Comparison of ENCODE assay signal across 8 cellular contexts in genomic region chr11:72113170-72113808, GRCh38. TPM values are rescaled to one million over a fixed set of nuclear protein-coding genes. Genes with fewer than 3 reads are reported as not detected.
A peak's percentile ranks its signal among the peaks of the same experiment; 100 is the strongest.
DNase-seq lines count a peak whose midpoint lies in the region; ATAC-seq and TF ChIP-seq lines count a peak whose summit lies in the region.

No MANE protein-coding gene starts in this region.

- peak overlapping the region; percentile 92 to 97 for H3K27ac ChIP-seq in testis

- no peaks in the 10 kb centered on the region for H3K9me3 Mint-ChIP-seq in activated CD8-positive, alpha-beta T cell treated with anti-CD3 and anti-CD28 coated beads for 36 hours
- no peaks in the 10 kb centered on the region for H3K9me3 Mint-ChIP-seq in immature natural killer cell

- peak; percentile 28 for DNase-seq in activated CD4-positive, alpha-beta T cell treated with anti-CD3 and anti-CD28 coated beads for 48 hours
- no peak for DNase-seq in activated CD4-positive, alpha-beta T cell treated with anti-CD3 and anti-CD28 coated beads, Interleukin-2, amount 50 U/mL, for 1 hour
- peak; percentile 23 for DNase-seq in activated CD8-positive, alpha-beta T cell treated with anti-CD3 and anti-CD28 coated beads for 36 hours
- DNase-seq in immature natural killer cell (no peak), testis (no peak), NCI-H82 (lab: John Stamatoyannopoulos, UW) (no peak), epidermal melanocyte (ENCODE audit: insufficient read length, low spot score) (no peak)

- H3K36me3 Mint-ChIP-seq in activated CD8-positive, alpha-beta T cell treated with anti-CD3 and anti-CD28 coated beads for 36 hours (ENCODE audit: low read depth), result peaks cover 7% of the 10 kb centered on the region
- peaks cover 4 to 17% (median 4%) of the 10 kb centered on the region in 3 donors for H3K36me3 Mint-ChIP-seq in immature natural killer cell

- POLR2A ChIA-PET in activated CD8-positive, alpha-beta T cell treated with anti-CD3 and anti-CD28 coated beads for 36 hours (lab: Charles Lee), result interaction anchor here (0.6 to 3.6 kb wide), 10 partner anchors 8 to 185 kb away, joined by 3 to 25 read pairs (median 5); partner anchors contain the start of genes RNF121 and XNDC1N

- no peak for TF ChIP-seq POLR2A in testis (IDR thresholded peaks at IDR 0.05)

- TF ChIP-seq CTCF in activated CD8-positive, alpha-beta T cell treated with anti-CD3 and anti-CD28 coated beads for 36 hours (IDR thresholded peaks at IDR 0.05), result no peak
- no peak for TF ChIP-seq CTCF in testis (IDR thresholded peaks at IDR 0.05)

- H3K27me3 Mint-ChIP-seq in activated CD8-positive, alpha-beta T cell treated with anti-CD3 and anti-CD28 coated beads for 36 hours, result peaks cover 1% of the 10 kb centered on the region
- H3K27me3 Mint-ChIP-seq in immature natural killer cell (ENCODE audit: low read depth in 3 of 3), result peaks cover 8 to 18% (median 10%) of the 10 kb centered on the region in 3 donors

- peaks cover 14% of the 10 kb centered on the region for H3K4me1 Mint-ChIP-seq in activated CD8-positive, alpha-beta T cell treated with anti-CD3 and anti-CD28 coated beads for 36 hours (ENCODE audit: low read depth)
- peaks cover 25 to 29% of the 10 kb centered on the region in 2 donors for H3K4me1 Mint-ChIP-seq in immature natural killer cell

- peak overlapping the region; percentile 95 for H3K4me3 Mint-ChIP-seq in activated CD8-positive, alpha-beta T cell treated with anti-CD3 and anti-CD28 coated beads for 36 hours
- peak overlapping the region; percentile 91 to 99 (median 96) for H3K4me3 Mint-ChIP-seq in immature natural killer cell

- H3K4me3 ChIP-seq in testis, result peak overlapping the region; percentile 71 to 81

- no peaks in the 10 kb centered on the region for H3K9me3 ChIP-seq in testis

- CTCF ChIA-PET in activated CD8-positive, alpha-beta T cell treated with anti-CD3 and anti-CD28 coated beads for 36 hours (lab: Charles Lee), result interaction anchor here (1.1 to 1.6 kb wide), 2 partner anchors 31 to 71 kb away, joined by 3 to 10 read pairs; no protein-coding TSS in a partner anchor

- intact Hi-C loops in activated CD8-positive, alpha-beta T cell treated with anti-CD3 and anti-CD28 coated beads for 36 hours (cut with micrococcal nuclease), result no loop called here
- intact Hi-C loops in testis (cut with DNase I; ENCODE audit: low total_unique reads), result no loop called here

- H3K4me1 ChIP-seq in testis, result peaks cover 13% of the 10 kb centered on the region

- 49 to 80% methylated on average over 6 of the region's 6 CpGs for WGBS in testis, 2 donors

- peak overlapping the region; percentile 99 for H3K27ac Mint-ChIP-seq in activated CD8-positive, alpha-beta T cell treated with anti-CD3 and anti-CD28 coated beads for 36 hours
- peak overlapping the region; percentile 93 to 98 (median 97) for H3K27ac Mint-ChIP-seq in immature natural killer cell

- H3K36me3 ChIP-seq in testis (ENCODE audit: low read depth, missing control alignments), result no peaks in the 10 kb centered on the region

- no peak for ATAC-seq in activated CD8-positive, alpha-beta T cell treated with anti-CD3 and anti-CD28 coated beads for 36 hours
- no peak for ATAC-seq in GM18517 (IDR thresholded peaks at IDR 0.05; ENCODE audit: unreplicated experiment)

- H3K27me3 ChIP-seq in testis, result no peaks in the 10 kb centered on the region

RNA-seq across cellular contexts. Expression of gene ANAPC15, which starts 0.8 kb away (rescaled TPM):
- total RNA-seq in activated CD8-positive, alpha-beta T cell treated with anti-CD3 and anti-CD28 coated beads for 36 hours, result 10 to 100 TPM; 66.0 to 67.4 TPM
- polyA plus RNA-seq in immature natural killer cell (10 to 100 TPM; 70.9 to 76.7 (median 75.2) TPM), testis (ENCODE audit: insufficient read depth, low read depth, low replicate concordance) (103 TPM)
- 10 to 100 TPM; 61.9 to 66.1 TPM for total RNA-seq in testis

RNA-seq across cellular contexts. Expression of gene TOMT, which starts 7.6 kb away (rescaled TPM):
- not detected for total RNA-seq in activated CD8-positive, alpha-beta T cell treated with anti-CD3 and anti-CD28 coated beads for 36 hours
- polyA plus RNA-seq in immature natural killer cell, result not detected
- under 1 TPM in 1 of 2 donors, not detected in 1; 0.43 TPM for total RNA-seq in testis
- polyA plus RNA-seq in testis (ENCODE audit: insufficient read depth, low read depth, low replicate concordance), result not detected

RNA-seq across cellular contexts. Expression of gene LAMTOR1, which starts 10.2 kb away (rescaled TPM):
- 10 to 100 TPM; 50.3 to 52.4 TPM for total RNA-seq in activated CD8-positive, alpha-beta T cell treated with anti-CD3 and anti-CD28 coated beads for 36 hours
- polyA plus RNA-seq in immature natural killer cell (100 to 1,000 TPM; 110 to 181 (median 138) TPM), testis (ENCODE audit: insufficient read depth, low read depth, low replicate concordance) (86.9 TPM)
- 100 to 1,000 TPM in 1 of 2 donors, 10 to 100 TPM in 1; 89.0 to 107 TPM for total RNA-seq in testis

RNA-seq across cellular contexts. Expression of gene FOLR3, which starts 22.2 kb away (rescaled TPM):
- not detected for total RNA-seq in activated CD8-positive, alpha-beta T cell treated with anti-CD3 and anti-CD28 coated beads for 36 hours
- under 1 TPM in 1 of 3 donors, not detected in 2; 0.28 TPM for polyA plus RNA-seq in immature natural killer cell
- total RNA-seq in testis, result under 1 TPM in 1 of 2 donors, not detected in 1; 0.55 TPM
- 0.79 TPM for polyA plus RNA-seq in testis (ENCODE audit: insufficient read depth, low read depth, low replicate concordance)

RNA-seq across cellular contexts. Expression of gene LRRC51, which starts 32.6 kb away (rescaled TPM):
- total RNA-seq in activated CD8-positive, alpha-beta T cell treated with anti-CD3 and anti-CD28 coated beads for 36 hours, result 1 to 10 TPM; 7.0 to 7.7 TPM
- polyA plus RNA-seq in immature natural killer cell (1 to 10 TPM in 2 of 3 donors, not detected in 1; 3.4 to 4.7 TPM), testis (ENCODE audit: insufficient read depth, low read depth, low replicate concordance) (200 TPM)
- total RNA-seq in testis, result 10 to 100 TPM; 50.8 to 84.6 TPM

Comparison
In these comparisons a context has a peak if more than half of its experiments do, and no peak if none do; other contexts are left out.
1. DNase-seq: peak in activated CD4-positive, alpha-beta T cell treated with anti-CD3 and anti-CD28 coated beads for 48 hours (single experiment) and activated CD8-positive, alpha-beta T cell treated with anti-CD3 and anti-CD28 coated beads for 36 hours (single experiment); none in activated CD4-positive, alpha-beta T cell treated with anti-CD3 and anti-CD28 coated beads, Interleukin-2, amount 50 U/mL, for 1 hour (single experiment), immature natural killer cell (0 of 3), testis (single experiment), NCI-H82 (single experiment) and epidermal melanocyte (single experiment).